In genomic region chr17:51528116-51528515, GRCh38 we compare ENCODE assay signal across 30 cellular contexts.
"Had no signal": no experiment of that assay in that cellular context is flagged by ENCODE, and none has a peak within 500 bp of the region (broad histone marks: within the 10 kb centered on the region; RNA-seq: fewer than 3 reads in every experiment).

No MANE protein-coding gene starts in this region.

- H3K9me3 ChIP-seq: adrenal gland, body of pancreas, esophagus muscularis mucosa, gastrocnemius medialis had no signal

- H3K36me3 ChIP-seq: adrenal gland, esophagus muscularis mucosa, gastrocnemius medialis had no signal

- H3K4me3 ChIP-seq: adrenal gland, body of pancreas, esophagus muscularis mucosa, gastrocnemius medialis had no signal

- H3K27ac ChIP-seq: adrenal gland, body of pancreas, esophagus muscularis mucosa, foreskin keratinocyte, gastrocnemius medialis had no signal

- H3K27me3 ChIP-seq: adrenal gland, body of pancreas, esophagus muscularis mucosa, foreskin keratinocyte, gastrocnemius medialis had no signal

- DNase-seq: activated CD4-positive, alpha-beta memory T cell treated with anti-CD3 and anti-CD28 coated beads for 36 hours; activated CD4-positive, alpha-beta T cell treated with anti-CD3 and anti-CD28 coated beads for 36 hours; activated CD4-positive, alpha-beta T cell treated with anti-CD3 and anti-CD28 coated beads, Interleukin-2, amount 10 ng/mL, durations not matched to agents 24 days and 14 days; activated CD4-positive, CD25-positive, alpha-beta regulatory T cell; activated CD4-positive, CD25-positive, alpha-beta regulatory T cell treated with anti-CD3 and anti-CD28 coated beads, Interleukin-2, amount 50 U/mL, for 72 hours; activated CD8-positive, alpha-beta memory T cell treated with anti-CD3 and anti-CD28 coated beads, Interleukin-2, amount 10 ng/mL, durations not matched to agents 7 days and 5 days; activated CD8-positive, alpha-beta memory T cell treated with anti-CD3 and anti-CD28 coated beads, Interleukin-2, amount 50 U/mL, for 4 hours; activated CD8-positive, alpha-beta T cell treated with anti-CD3 and anti-CD28 coated beads, Interleukin-2, amount 10 ng/mL, durations not matched to agents 7 days and 5 days; activated effector memory CD4-positive, alpha-beta T cell treated with anti-CD3 and anti-CD28 coated beads, Interleukin-2, amount 50 U/mL, for 16 hours; activated naive CD4-positive, alpha-beta T cell treated with anti-CD3 and anti-CD28 coated beads for 36 hours; activated naive CD8-positive, alpha-beta T cell treated with anti-CD3 and anti-CD28 coated beads for 36 hours; activated naive CD8-positive, alpha-beta T cell treated with anti-CD3 and anti-CD28 coated beads, Interleukin-2, amount 50 U/mL, for 24 hours; activated T-cell treated with anti-CD3 and anti-CD28 coated beads, Interleukin-2, amount 50 U/mL, for 1 hour; activated T-cell treated with anti-CD3 and anti-CD28 coated beads, Interleukin-2, amount 50 U/mL, for 48 hours; adrenal gland; amygdala; aorta; body of pancreas; cortex of kidney; dermis blood vessel endothelial cell; effector CD4-positive, alpha-beta T cell; effector memory CD8-positive, alpha-beta T cell; erythroblast; foreskin keratinocyte; gastrocnemius medialis; glutamatergic neuron; T-helper 1 cell; T-helper 17 cell; T1000 had no signal

- ATAC-seq: activated CD4-positive, alpha-beta T cell treated with anti-CD3 and anti-CD28 coated beads for 36 hours; activated CD8-positive, alpha-beta memory T cell treated with anti-CD3 and anti-CD28 coated beads, Interleukin-2, amount 10 ng/mL, durations not matched to agents 7 days and 5 days; activated CD8-positive, alpha-beta T cell treated with anti-CD3 and anti-CD28 coated beads, Interleukin-2, amount 10 ng/mL, durations not matched to agents 7 days and 5 days; activated naive CD8-positive, alpha-beta T cell treated with anti-CD3 and anti-CD28 coated beads, Interleukin-2, amount 50 U/mL, for 24 hours; body of pancreas; effector memory CD8-positive, alpha-beta T cell; foreskin keratinocyte; gastrocnemius medialis; T-helper 17 cell had no signal

- H3K4me1 ChIP-seq: adrenal gland, body of pancreas, esophagus muscularis mucosa, foreskin keratinocyte, gastrocnemius medialis had no signal
